ENCODE assay signal across 15 cellular contexts in genomic region chr2:26590439-26590838, GRCh38. TPM values are rescaled to one million over a fixed set of nuclear protein-coding genes. Genes with fewer than 3 reads are reported as not detected.
A peak's percentile ranks its signal among the peaks of the same experiment; 100 is the strongest.
DNase-seq lines count a peak whose midpoint lies in the region; ATAC-seq and TF ChIP-seq lines count a peak whose summit lies in the region.
"Had no signal": no experiment of that assay in that cellular context is flagged by ENCODE, and none has a peak within 500 bp of the region (broad histone marks: within the 10 kb centered on the region; RNA-seq: fewer than 3 reads in every experiment).

No MANE protein-coding gene starts in this region.

- ATAC-seq in natural killer cell treated with Interleukin-12 subunit alpha and Interleukin-12 subunit beta and Interleukin-15 and Interleukin-18, amount 100 ng/mL, for 72 hours: no peak
- no peak for ATAC-seq in natural killer cell
- no peak for ATAC-seq in HG03095 (IDR thresholded peaks at IDR 0.05; ENCODE audit: unreplicated experiment)
- no peak for ATAC-seq in Right ventricle myocardium superior (ENCODE audit: poor library complexity)

- no peak overlapping the region for H3K27ac Mint-ChIP-seq in natural killer cell treated with Interleukin-12 subunit alpha and Interleukin-12 subunit beta and Interleukin-15 and Interleukin-18, amount 100 ng/mL, for 72 hours
- no peak overlapping the region for H3K27ac Mint-ChIP-seq in natural killer cell
- no peak overlapping the region for H3K27ac Mint-ChIP-seq in osteocyte (ENCODE audit: unreplicated experiment)

- peaks cover 24 to 43% of the 10 kb centered on the region in 2 donors for H3K27me3 Mint-ChIP-seq in natural killer cell treated with Interleukin-12 subunit alpha and Interleukin-12 subunit beta and Interleukin-15 and Interleukin-18, amount 100 ng/mL, for 72 hours
- peaks cover 21 to 44% of the 10 kb centered on the region in 2 donors for H3K27me3 Mint-ChIP-seq in natural killer cell (ENCODE audit: low read depth in 2 of 2)
- peaks cover 59% of the 10 kb centered on the region for H3K27me3 Mint-ChIP-seq in osteocyte (ENCODE audit: unreplicated experiment)

- H3K4me1 Mint-ChIP-seq in natural killer cell treated with Interleukin-12 subunit alpha and Interleukin-12 subunit beta and Interleukin-15 and Interleukin-18, amount 100 ng/mL, for 72 hours (ENCODE audit: low read depth in 2 of 2): no peaks in the 10 kb centered on the region
- no peaks in the 10 kb centered on the region for H3K4me1 Mint-ChIP-seq in natural killer cell
- no peaks in the 10 kb centered on the region for H3K4me1 Mint-ChIP-seq in osteocyte (ENCODE audit: unreplicated experiment)

- DNase-seq in DMS53 (lab: John Stamatoyannopoulos, UW): peak; percentile 45
- DNase-seq in DMS53 treated with DMSO at 0.1 percent for 48 hours (lab: John Stamatoyannopoulos, UW; ENCODE audit: unreplicated experiment): no peak
- DNase-seq in natural killer cell treated with Interleukin-12 subunit alpha and Interleukin-12 subunit beta and Interleukin-15 and Interleukin-18, amount 100 ng/mL, for 72 hours (ENCODE audit: low spot score): peak; percentile 45
- DNase-seq in natural killer cell: no peak
- peak; percentile 57 for DNase-seq in osteocyte (ENCODE audit: extremely low spot score, unreplicated experiment)
- DNase-seq in NCI-H748 treated with DMSO at 0.1 percent for 48 hours (lab: John Stamatoyannopoulos, UW): no peak
- DNase-seq in Right ventricle myocardium superior: no peak
- DNase-seq: DMS 273 treated with DMSO at 0.1 percent for 48 hours, EL, KG1, NCI-H1092, NCI-H187 treated with DMSO at 0.1 percent for 48 hours, PC-9 had no signal

- H3K36me3 Mint-ChIP-seq in natural killer cell treated with Interleukin-12 subunit alpha and Interleukin-12 subunit beta and Interleukin-15 and Interleukin-18, amount 100 ng/mL, for 72 hours: no peaks in the 10 kb centered on the region
- H3K36me3 Mint-ChIP-seq in natural killer cell (no peaks in the 10 kb centered on the region), osteocyte (ENCODE audit: unreplicated experiment) (no peaks in the 10 kb centered on the region)

- TF ChIP-seq CTCF in natural killer cell (IDR thresholded peaks at IDR 0.05): no peak
- TF ChIP-seq CTCF in osteocyte (IDR thresholded peaks at IDR 0.05): no peak

- no peak overlapping the region for H3K4me3 Mint-ChIP-seq in natural killer cell treated with Interleukin-12 subunit alpha and Interleukin-12 subunit beta and Interleukin-15 and Interleukin-18, amount 100 ng/mL, for 72 hours
- H3K4me3 Mint-ChIP-seq in natural killer cell (no peak overlapping the region), osteocyte (ENCODE audit: unreplicated experiment) (no peak overlapping the region)

- intact Hi-C loops in natural killer cell (cut with micrococcal nuclease): no loop called here
- intact Hi-C loops in Right ventricle myocardium superior (cut with DNase I): no loop called here

- no peaks in the 10 kb centered on the region for H3K9me3 Mint-ChIP-seq in natural killer cell treated with Interleukin-12 subunit alpha and Interleukin-12 subunit beta and Interleukin-15 and Interleukin-18, amount 100 ng/mL, for 72 hours
- H3K9me3 Mint-ChIP-seq in natural killer cell (no peaks in the 10 kb centered on the region), osteocyte (ENCODE audit: unreplicated experiment) (no peaks in the 10 kb centered on the region)

RNA-seq across cellular contexts. Expression of gene CIB4, which starts 50.7 kb away (rescaled TPM):
- not detected for total RNA-seq in natural killer cell treated with Interleukin-12 subunit alpha and Interleukin-12 subunit beta and Interleukin-15 and Interleukin-18, amount 100 ng/mL, for 72 hours
- total RNA-seq in natural killer cell: not detected
- total RNA-seq in osteocyte: not detected in 2 replicates
- total RNA-seq in Right ventricle myocardium superior: not detected
- total RNA-seq: MCF 10A, PC-9 had no signal

Comparison
In these comparisons a context has a peak if more than half of its experiments do, and no peak if none do; other contexts are left out.
1. DNase-seq: peak in DMS53 (single experiment), natural killer cell treated with Interleukin-12 subunit alpha and Interleukin-12 subunit beta and Interleukin-15 and Interleukin-18, amount 100 ng/mL, for 72 hours (single experiment) and osteocyte (single experiment); none in DMS53 treated with DMSO at 0.1 percent for 48 hours (single experiment), natural killer cell (single experiment), NCI-H748 treated with DMSO at 0.1 percent for 48 hours (single experiment) and Right ventricle myocardium superior (single experiment).